ENCODE assay signal across 31 cellular contexts in the genomic region with DNA sequence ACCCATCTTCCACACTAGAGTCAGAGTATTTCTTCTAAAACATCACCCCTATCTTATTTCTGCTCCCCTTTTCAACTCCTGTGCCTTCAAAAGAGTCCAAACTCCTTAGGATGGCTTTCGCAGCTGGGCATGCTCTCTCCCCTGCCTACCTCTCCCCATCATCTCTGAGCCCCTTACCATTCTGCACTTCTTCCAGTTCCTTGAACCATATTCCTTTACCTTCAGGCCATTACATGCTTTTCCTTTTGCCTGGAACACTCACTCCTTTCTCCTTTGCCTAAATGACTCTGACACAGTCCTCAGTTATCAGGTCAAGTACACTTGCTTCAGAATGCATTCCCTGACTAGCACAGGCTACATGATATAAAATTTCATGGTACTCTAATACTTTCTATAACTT. TPM values are rescaled to one million over a fixed set of nuclear protein-coding genes. Genes with fewer than 3 reads are reported as not detected.
"Had no signal": no experiment of that assay in that cellular context is flagged by ENCODE, and none has a peak within 500 bp of the region (broad histone marks: within the 10 kb centered on the region; RNA-seq: fewer than 3 reads in every experiment).

No MANE protein-coding gene starts in this region.

- FAIRE-seq: colon, endometrium, endothelial cell of umbilical vein, frontal cortex had no signal

- H3K9me3 ChIP-seq: colonic mucosa, esophagus muscularis mucosa, esophagus squamous epithelium, gastrocnemius medialis, gastroesophageal sphincter, heart left ventricle, heart right ventricle had no signal

- H3K4me3 Mint-ChIP-seq: dendritic cell treated with granulocyte-macrophage colony-stimulating factor and Interleukin-4, amounts not matched to agents 40 ng/mL and 50 ng/mL, for 4 days; effector memory CD8-positive, alpha-beta T cell; endodermal cell had no signal

- H3K4me3 ChIP-seq: colonic mucosa, coronary artery, dorsolateral prefrontal cortex, esophagus muscularis mucosa, esophagus squamous epithelium, gastrocnemius medialis, gastroesophageal sphincter, heart left ventricle, heart right ventricle had no signal

- H3K4me1 Mint-ChIP-seq: endodermal cell had no signal

- H3K36me3 ChIP-seq: colonic mucosa, esophagus squamous epithelium, gastrocnemius medialis, gastroesophageal sphincter had no signal

- H3K27ac Mint-ChIP-seq: dendritic cell treated with granulocyte-macrophage colony-stimulating factor and Interleukin-4, amounts not matched to agents 40 ng/mL and 50 ng/mL, for 4 days; effector memory CD8-positive, alpha-beta T cell; endodermal cell had no signal

- H3K27me3 ChIP-seq: colonic mucosa, esophagus muscularis mucosa, esophagus squamous epithelium, gastrocnemius medialis, gastroesophageal sphincter, heart left ventricle, heart right ventricle had no signal

- H3K27me3 Mint-ChIP-seq: dendritic cell treated with granulocyte-macrophage colony-stimulating factor and Interleukin-4, amounts not matched to agents 40 ng/mL and 50 ng/mL, for 4 days had no signal

- H3K4me1 ChIP-seq: colonic mucosa, esophagus squamous epithelium, foreskin keratinocyte, gastrocnemius medialis, heart left ventricle, heart right ventricle had no signal

- ATAC-seq: effector memory CD8-positive, alpha-beta T cell; esophagus mucosa; foreskin keratinocyte; gastrocnemius medialis; gastroesophageal sphincter; heart left ventricle; heart right ventricle had no signal

- H3K9me3 Mint-ChIP-seq: dendritic cell treated with granulocyte-macrophage colony-stimulating factor and Interleukin-4, amounts not matched to agents 40 ng/mL and 50 ng/mL, for 4 days; effector memory CD8-positive, alpha-beta T cell had no signal

- H3K27ac ChIP-seq: colonic mucosa, coronary artery, dorsolateral prefrontal cortex, epithelial cell of prostate, esophagus muscularis mucosa, esophagus squamous epithelium, foreskin keratinocyte, gastrocnemius medialis, gastroesophageal sphincter, heart left ventricle, heart right ventricle had no signal

- DNase-seq: colonic mucosa; cortex of kidney; dermis blood vessel endothelial cell; dorsolateral prefrontal cortex; effector CD4-positive, alpha-beta T cell; effector CD8-positive, alpha-beta T cell; effector memory CD4-positive, alpha-beta T cell; effector memory CD8-positive, alpha-beta T cell; endodermal cell; erythroblast; esophagus squamous epithelium; foreskin fibroblast; foreskin keratinocyte; foreskin melanocyte; gastrocnemius medialis; glutamatergic neuron; head of caudate nucleus; heart left ventricle; heart right ventricle had no signal

RNA-seq across cellular contexts. Expression of gene APOB, which starts 22.4 kb away (rescaled TPM):
- total RNA-seq: epithelial cell of proximal tubule, foreskin keratinocyte had no signal
- polyA plus RNA-seq: fibroblast of lung, foreskin keratinocyte had no signal
